12 cellular contexts compared by ENCODE assay signal in the genomic region with DNA sequence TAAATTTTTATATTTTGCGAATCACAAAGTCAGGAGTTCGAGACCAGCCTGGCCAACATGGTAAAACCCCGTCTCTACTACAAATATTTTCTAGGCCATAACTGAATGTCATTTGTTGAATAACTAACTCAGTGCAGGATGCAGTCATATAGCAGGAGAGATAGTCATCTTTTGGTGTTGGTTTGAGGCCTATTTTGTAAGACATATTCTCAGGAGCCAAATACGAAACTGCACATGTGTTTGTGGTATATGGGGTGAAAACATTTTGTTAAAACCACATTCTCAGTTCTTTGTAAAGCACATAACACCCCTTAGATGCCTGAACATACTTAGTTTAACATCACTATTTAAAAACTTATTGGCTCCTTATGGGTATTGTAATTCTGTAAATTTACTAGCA. TPM values are rescaled to one million over a fixed set of nuclear protein-coding genes. Genes with fewer than 3 reads are reported as not detected.
DNase-seq lines count a peak whose midpoint lies in the region; ATAC-seq lines count a peak whose summit lies in the region.
"Had no signal": no experiment of that assay in that cellular context is flagged by ENCODE, and none has a peak within 500 bp of the region (broad histone marks: within the 10 kb centered on the region; RNA-seq: fewer than 3 reads in every experiment).

No MANE protein-coding gene starts in this region.

- H3K9ac ChIP-seq in Karpas-422 (ENCODE audit: low read length), result no peak overlapping the region

- ATAC-seq in GM18907 (IDR thresholded peaks at IDR 0.05; ENCODE audit: unreplicated experiment) (peak; percentile 82), HG02678 (IDR thresholded peaks at IDR 0.05; ENCODE audit: unreplicated experiment) (peak; percentile 80), HG03575 (IDR thresholded peaks at IDR 0.05; ENCODE audit: extremely low read depth, insufficient number of reproducible peaks, low FRiP score, unreplicated experiment) (peak; percentile 96)
- ATAC-seq: body of pancreas had no signal

- DNase-seq in CD1c-positive myeloid dendritic cell (ENCODE audit: extremely low spot score) (peak; percentile 20), H4 (ENCODE audit: low spot score) (no peak), Karpas-422 (no peak), substantia nigra (lab: John Stamatoyannopoulos, UW) (no peak), HK-2 (ENCODE audit: unreplicated experiment) (no peak)
- DNase-seq: BE2C, body of pancreas, H9 had no signal

- H3K27ac ChIP-seq in Karpas-422 (ENCODE audit: low read length) (no peak overlapping the region), substantia nigra (ENCODE audit: low read depth, low read length, poor library complexity, severe bottlenecking) (no peak overlapping the region)
- H3K27ac ChIP-seq: body of pancreas had no signal

- no peaks in the 10 kb centered on the region for H3K9me3 ChIP-seq in Karpas-422 (ENCODE audit: low read length)
- H3K9me3 ChIP-seq: BE2C, body of pancreas, gastrocnemius medialis had no signal

- H3K27me3 ChIP-seq in Karpas-422 (ENCODE audit: low read length), result no peaks in the 10 kb centered on the region
- H3K27me3 ChIP-seq: body of pancreas, gastrocnemius medialis had no signal

- no peak overlapping the region for H2AFZ ChIP-seq in Karpas-422 (ENCODE audit: low read length)

- no peak overlapping the region for H3K4me2 ChIP-seq in Karpas-422 (ENCODE audit: low read depth, low read length, poor library complexity, severe bottlenecking)

- no peaks in the 10 kb centered on the region for H3K79me2 ChIP-seq in Karpas-422 (ENCODE audit: low read length)

- H3K36me3 ChIP-seq in Karpas-422 (ENCODE audit: insufficient read depth, low read length), result no peaks in the 10 kb centered on the region
- H3K36me3 ChIP-seq: BE2C, gastrocnemius medialis had no signal

- peaks cover 10% of the 10 kb centered on the region for H3K4me1 ChIP-seq in Karpas-422 (ENCODE audit: low read length)
- H3K4me1 ChIP-seq: BE2C had no signal

- H4K20me1 ChIP-seq in Karpas-422 (ENCODE audit: insufficient read depth, low read depth, low read length), result no peaks in the 10 kb centered on the region

- H3K4me3 ChIP-seq in Karpas-422 (ENCODE audit: low read length), result no peak overlapping the region
- H3K4me3 ChIP-seq: body of pancreas, gastrocnemius medialis had no signal

- no peaks in the 10 kb centered on the region for H3K9me2 ChIP-seq in Karpas-422 (replicated peaks; ENCODE audit: insufficient read depth, low read length)

RNA-seq across cellular contexts. Expression of gene ENPP5, which starts 4.7 kb away (rescaled TPM):
- total RNA-seq in H4 (2014; rRNA removed; shearing (Covaris generic)), result 0.89 and 1.1 TPM in 2 replicates
- total RNA-seq in Karpas-422 (2014; rRNA removed; shearing (Covaris generic); ENCODE audit: low replicate concordance), result 0.22 TPM in 1 of 2 replicates, not detected in the other

RNA-seq across cellular contexts. Expression of gene ENPP4, which starts 45.7 kb away (rescaled TPM):
- 1.5 and 1.6 TPM in 2 replicates for total RNA-seq in H4 (2014; rRNA removed; shearing (Covaris generic))
- total RNA-seq in Karpas-422 (2014; rRNA removed; shearing (Covaris generic); ENCODE audit: low replicate concordance), result 2.5 and 8.6 TPM in 2 replicates
